ENCODE assay signal across 2 cellular contexts in genomic region chr1:178539291-178539690, GRCh38.
TF ChIP-seq lines count a peak whose summit lies in the region.

No MANE protein-coding gene starts in this region.

TF ChIP-seq in SK-N-SH, 30 proteins besides CTCF, POLR2A, EP300 and RAD21:
- no peak for TF ChIP-seq REST (IDR thresholded peaks at IDR 0.05; ENCODE audit: low read depth, low read length)

TF ChIP-seq in SK-N-SH treated with all-trans-retinoic acid at 6 μM for 48 hours, 23 proteins besides CTCF, POLR2A, EP300 and RAD21:
- TF ChIP-seq GLIS3 (CRISPR knock-in tag; IDR thresholded peaks at IDR 0.05) (no peak), TCF4 (CRISPR knock-in tag; IDR thresholded peaks at IDR 0.05; ENCODE audit: borderline replicate concordance) (no peak), TOX (CRISPR knock-in tag; IDR thresholded peaks at IDR 0.05; ENCODE audit: borderline replicate concordance) (no peak), OSR1 (CRISPR knock-in tag; IDR thresholded peaks at IDR 0.05) (no peak), ZNF70 (CRISPR knock-in tag; IDR thresholded peaks at IDR 0.05) (no peak), ZNF8 (CRISPR knock-in tag; IDR thresholded peaks at IDR 0.05) (no peak), SNAI2 (CRISPR knock-in tag; IDR thresholded peaks at IDR 0.05) (no peak), CSRNP3 (CRISPR knock-in tag; IDR thresholded peaks at IDR 0.05) (no peak), ZC3H10 (CRISPR knock-in tag; IDR thresholded peaks at IDR 0.05) (no peak)
- TF ChIP-seq, protein P1, sequence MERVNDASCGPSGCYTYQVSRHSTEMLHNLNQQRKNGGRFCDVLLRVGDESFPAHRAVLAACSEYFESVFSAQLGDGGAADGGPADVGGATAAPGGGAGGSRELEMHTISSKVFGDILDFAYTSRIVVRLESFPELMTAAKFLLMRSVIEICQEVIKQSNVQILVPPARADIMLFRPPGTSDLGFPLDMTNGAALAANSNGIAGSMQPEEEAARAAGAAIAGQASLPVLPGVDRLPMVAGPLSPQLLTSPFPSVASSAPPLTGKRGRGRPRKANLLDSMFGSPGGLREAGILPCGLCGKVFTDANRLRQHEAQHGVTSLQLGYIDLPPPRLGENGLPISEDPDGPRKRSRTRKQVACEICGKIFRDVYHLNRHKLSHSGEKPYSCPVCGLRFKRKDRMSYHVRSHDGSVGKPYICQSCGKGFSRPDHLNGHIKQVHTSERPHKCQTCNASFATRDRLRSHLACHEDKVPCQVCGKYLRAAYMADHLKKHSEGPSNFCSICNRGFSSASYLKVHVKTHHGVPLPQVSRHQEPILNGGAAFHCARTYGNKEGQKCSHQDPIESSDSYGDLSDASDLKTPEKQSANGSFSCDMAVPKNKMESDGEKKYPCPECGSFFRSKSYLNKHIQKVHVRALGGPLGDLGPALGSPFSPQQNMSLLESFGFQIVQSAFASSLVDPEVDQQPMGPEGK (CRISPR knock-in tag; IDR thresholded peaks at IDR 0.05; ENCODE audit: borderline replicate concordance): no peak
- TF ChIP-seq, protein P2, sequence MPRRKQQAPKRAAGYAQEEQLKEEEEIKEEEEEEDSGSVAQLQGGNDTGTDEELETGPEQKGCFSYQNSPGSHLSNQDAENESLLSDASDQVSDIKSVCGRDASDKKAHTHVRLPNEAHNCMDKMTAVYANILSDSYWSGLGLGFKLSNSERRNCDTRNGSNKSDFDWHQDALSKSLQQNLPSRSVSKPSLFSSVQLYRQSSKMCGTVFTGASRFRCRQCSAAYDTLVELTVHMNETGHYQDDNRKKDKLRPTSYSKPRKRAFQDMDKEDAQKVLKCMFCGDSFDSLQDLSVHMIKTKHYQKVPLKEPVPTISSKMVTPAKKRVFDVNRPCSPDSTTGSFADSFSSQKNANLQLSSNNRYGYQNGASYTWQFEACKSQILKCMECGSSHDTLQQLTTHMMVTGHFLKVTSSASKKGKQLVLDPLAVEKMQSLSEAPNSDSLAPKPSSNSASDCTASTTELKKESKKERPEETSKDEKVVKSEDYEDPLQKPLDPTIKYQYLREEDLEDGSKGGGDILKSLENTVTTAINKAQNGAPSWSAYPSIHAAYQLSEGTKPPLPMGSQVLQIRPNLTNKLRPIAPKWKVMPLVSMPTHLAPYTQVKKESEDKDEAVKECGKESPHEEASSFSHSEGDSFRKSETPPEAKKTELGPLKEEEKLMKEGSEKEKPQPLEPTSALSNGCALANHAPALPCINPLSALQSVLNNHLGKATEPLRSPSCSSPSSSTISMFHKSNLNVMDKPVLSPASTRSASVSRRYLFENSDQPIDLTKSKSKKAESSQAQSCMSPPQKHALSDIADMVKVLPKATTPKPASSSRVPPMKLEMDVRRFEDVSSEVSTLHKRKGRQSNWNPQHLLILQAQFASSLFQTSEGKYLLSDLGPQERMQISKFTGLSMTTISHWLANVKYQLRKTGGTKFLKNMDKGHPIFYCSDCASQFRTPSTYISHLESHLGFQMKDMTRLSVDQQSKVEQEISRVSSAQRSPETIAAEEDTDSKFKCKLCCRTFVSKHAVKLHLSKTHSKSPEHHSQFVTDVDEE (CRISPR knock-in tag; IDR thresholded peaks at IDR 0.05): no peak
